ENCODE assay signal across 8 cellular contexts in genomic region chr3:52682016-52682415, GRCh38. TPM values are rescaled to one million over a fixed set of nuclear protein-coding genes. Genes with fewer than 3 reads are reported as not detected.
DNase-seq lines count a peak whose midpoint lies in the region; ATAC-seq and TF ChIP-seq lines count a peak whose summit lies in the region.

No MANE protein-coding gene starts in this region.

- peaks cover 18% of the 10 kb centered on the region for H3K36me3 Mint-ChIP-seq in neural progenitor cell

- no peak overlapping the region for H2AFZ ChIP-seq in SK-N-SH (ENCODE audit: low read depth)
- H2AFZ ChIP-seq in neural progenitor cell (replicated peaks): no peak overlapping the region

- peaks cover 38% of the 10 kb centered on the region in 2 experiments for H3K36me3 ChIP-seq in SK-N-SH (replicated peaks in 1 of 2; ENCODE audit: control insufficient read depth in 1 of 2, insufficient read depth in 2 of 2, low read length in 1 of 2)
- H3K36me3 ChIP-seq in neural progenitor cell: peaks cover 13% of the 10 kb centered on the region

- TF ChIP-seq EP300 in SK-N-SH (IDR thresholded peaks at IDR 0.05; ENCODE audit: borderline replicate concordance in 1 of 2, low read depth in 1 of 2, low read length in 1 of 2): no peak

- DNase-seq in stimulated activated naive CD4-positive, alpha-beta T cell treated with Interleukin-2 at 50 U/mL for 16 hours (lab: John Stamatoyannopoulos, UW): peak; percentile 34
- no peak for DNase-seq in stimulated activated naive CD4-positive, alpha-beta T cell (lab: John Stamatoyannopoulos, UW)
- peak; percentile 30 for DNase-seq in SK-N-SH
- no peak for DNase-seq in epithelial cell of prostate (ENCODE audit: low read depth, low spot score)
- peak; percentile 27 for DNase-seq in neural progenitor cell (ENCODE audit: low spot score)
- no peak for DNase-seq in NCI-H774 (lab: John Stamatoyannopoulos, UW)
- DNase-seq in NCI-H2107 (lab: John Stamatoyannopoulos, UW): no peak

- H3K27me3 ChIP-seq in SK-N-SH (ENCODE audit: insufficient read depth): no peaks in the 10 kb centered on the region
- no peaks in the 10 kb centered on the region for H3K27me3 ChIP-seq in neural progenitor cell

- H3K4me1 ChIP-seq in SK-N-SH (ENCODE audit: control insufficient read depth in 1 of 2, insufficient read depth in 2 of 2, low read depth in 1 of 2, low read length in 1 of 2) (peaks cover 0 to 8% of the 10 kb centered on the region in 2 experiments; a peak in 2 of 4 replicates), neural progenitor cell (peaks cover 12% of the 10 kb centered on the region)

- H3K79me2 ChIP-seq in SK-N-SH (ENCODE audit: insufficient read depth) (peaks cover 93% of the 10 kb centered on the region), neural progenitor cell (ENCODE audit: low read depth) (peaks cover 76% of the 10 kb centered on the region)

- H3K9me3 ChIP-seq in SK-N-SH: no peaks in the 10 kb centered on the region
- H3K9me3 ChIP-seq in neural progenitor cell (ENCODE audit: low read depth): no peaks in the 10 kb centered on the region

- POLR2A ChIA-PET in SK-N-SH (lab: Yijun Ruan, JAX): no interaction called here

- H3K9ac ChIP-seq in SK-N-SH: 0 out of 2 replicates have a peak overlapping the region, but pooled peaks have one; percentile 3
- H3K9ac ChIP-seq in neural progenitor cell: no peak overlapping the region

- H3K9me2 ChIP-seq in SK-N-SH: no peaks in the 10 kb centered on the region

- H3K9me3 Mint-ChIP-seq in neural progenitor cell: no peaks in the 10 kb centered on the region

- H4K20me1 ChIP-seq in SK-N-SH (ENCODE audit: insufficient read depth) (no peaks in the 10 kb centered on the region), neural progenitor cell (ENCODE audit: low read depth) (peaks cover 9% of the 10 kb centered on the region)

- peak overlapping the region; percentile 11 to 50; a peak in 3 of 4 replicates for H3K27ac ChIP-seq in SK-N-SH (ENCODE audit: low read depth in 2 of 2, low read length in 1 of 2)
- H3K27ac ChIP-seq in epithelial cell of prostate: peak overlapping the region; percentile 24
- H3K27ac ChIP-seq in neural progenitor cell: no peak overlapping the region

- peak; percentile 54 for TF ChIP-seq RAD21 in SK-N-SH (IDR thresholded peaks at IDR 0.05; ENCODE audit: low read length)

- no peak overlapping the region for H3K4me2 ChIP-seq in SK-N-SH
- H3K4me2 ChIP-seq in neural progenitor cell: no peak overlapping the region

- no peak for ATAC-seq in HG02759 (IDR thresholded peaks at IDR 0.05; ENCODE audit: unreplicated experiment)

- no peak overlapping the region for H3K4me3 Mint-ChIP-seq in neural progenitor cell

- H3K4me3 ChIP-seq in SK-N-SH (ENCODE audit: low read depth in 2 of 2, low read length in 1 of 2) (no peak overlapping the region), neural progenitor cell (no peak overlapping the region)

- TF ChIP-seq CTCF in SK-N-SH (IDR thresholded peaks at IDR 0.05) (peak; percentile 48), neural progenitor cell (IDR thresholded peaks at IDR 0.05) (no peak)

- peak overlapping the region; percentile 21 for H3K27ac Mint-ChIP-seq in neural progenitor cell

- peaks cover 29% of the 10 kb centered on the region for H3K4me1 Mint-ChIP-seq in neural progenitor cell

- H3K27me3 Mint-ChIP-seq in neural progenitor cell (ENCODE audit: insufficient read depth, low read depth): peaks cover 2% of the 10 kb centered on the region

- H3F3A ChIP-seq in SK-N-SH (replicated peaks; ENCODE audit: insufficient read depth) (peaks cover 5% of the 10 kb centered on the region), neural progenitor cell (ENCODE audit: low read depth) (peaks cover 4% of the 10 kb centered on the region)

- CTCF ChIA-PET in SK-N-SH (lab: Yijun Ruan, JAX): interaction anchor here (0.8 to 1.1 kb wide), 2 partner anchors 146 to 210 kb away, joined by 3 to 8 read pairs; no protein-coding TSS in a partner anchor

TF ChIP-seq in SK-N-SH, 30 proteins besides CTCF, POLR2A, EP300 and RAD21:
- TF ChIP-seq TCF12 (IDR thresholded peaks at IDR 0.05) (no peak), CHD2 (IDR thresholded peaks at IDR 0.05; ENCODE audit: low read length, partially characterized antibody) (peak; percentile 17), SMC3 (IDR thresholded peaks at IDR 0.05; ENCODE audit: low read depth, low read length) (peak; percentile 30; the same call in 1 of the 2 replicates), FOXJ3 (CRISPR knock-in tag; IDR thresholded peaks at IDR 0.05) (no peak), SIN3A (IDR thresholded peaks at IDR 0.05; ENCODE audit: borderline replicate concordance, low read depth, low read length) (0 out of 2 replicates have a peak, but pooled peaks have one; percentile 42), TAF1 (IDR thresholded peaks at IDR 0.05; ENCODE audit: borderline replicate concordance, low read depth, low read length) (no peak), NFIC (IDR thresholded peaks at IDR 0.05; ENCODE audit: borderline replicate concordance) (no peak; the same call in 1 of the 2 replicates), GATA2 (CRISPR knock-in tag; IDR thresholded peaks at IDR 0.05) (no peak), MAX (IDR thresholded peaks at IDR 0.05; ENCODE audit: low read depth) (peak; percentile 60; the same call in 1 of the 2 replicates), MXI1 (IDR thresholded peaks at IDR 0.05; ENCODE audit: low read depth, low read length) (peak; percentile 88)

RNA-seq across cellular contexts. Expression of gene PBRM1, which starts 3.7 kb away (rescaled TPM):
- 14.0 and 14.3 TPM in 2 replicates for polyA plus RNA-seq in SK-N-SH (2012; rRNA removed)
- polyA plus RNA-seq in SK-N-SH (2012; cell fraction: cytosol; rRNA removed): 13.5 and 14.0 TPM in 2 replicates
- polyA plus RNA-seq in SK-N-SH (2012; cell fraction: nucleus; rRNA removed): 14.1 and 19.1 TPM in 2 replicates
- total RNA-seq in neural progenitor cell (ENCODE audit: low replicate concordance): 88.6 and 116 TPM in 2 replicates

RNA-seq across cellular contexts. Expression of gene GNL3, which starts 3.8 kb away (rescaled TPM):
- 55.0 and 77.0 TPM in 2 replicates for polyA plus RNA-seq in SK-N-SH (2012; rRNA removed)
- 58.5 and 71.5 TPM in 2 replicates for polyA plus RNA-seq in SK-N-SH (2012; cell fraction: cytosol; rRNA removed)
- 107 and 224 TPM in 2 replicates for polyA plus RNA-seq in SK-N-SH (2012; cell fraction: nucleus; rRNA removed)
- total RNA-seq in neural progenitor cell (ENCODE audit: low replicate concordance): 113 and 169 TPM in 2 replicates

RNA-seq across cellular contexts. Expression of gene GLT8D1, which starts 23.6 kb away (rescaled TPM):
- 102 and 135 TPM in 2 replicates for polyA plus RNA-seq in SK-N-SH (2012; rRNA removed)
- polyA plus RNA-seq in SK-N-SH (2012; cell fraction: cytosol; rRNA removed): 117 and 120 TPM in 2 replicates
- polyA plus RNA-seq in SK-N-SH (2012; cell fraction: nucleus; rRNA removed): 140 and 196 TPM in 2 replicates
- 76.3 and 88.0 TPM in 2 replicates for total RNA-seq in neural progenitor cell (ENCODE audit: low replicate concordance)

RNA-seq across cellular contexts. Expression of gene SPCS1, which starts 23.9 kb away (rescaled TPM):
- 191 and 198 TPM in 2 replicates for polyA plus RNA-seq in SK-N-SH (2012; rRNA removed)
- 226 and 248 TPM in 2 replicates for polyA plus RNA-seq in SK-N-SH (2012; cell fraction: cytosol; rRNA removed)
- 34.2 and 53.4 TPM in 2 replicates for polyA plus RNA-seq in SK-N-SH (2012; cell fraction: nucleus; rRNA removed)
- total RNA-seq in neural progenitor cell (ENCODE audit: low replicate concordance): 142 and 162 TPM in 2 replicates

Comparison
In these comparisons a context has a peak if more than half of its experiments do, and no peak if none do; other contexts are left out.
1. DNase-seq: peak in stimulated activated naive CD4-positive, alpha-beta T cell treated with Interleukin-2 at 50 U/mL for 16 hours (single experiment), SK-N-SH (single experiment) and neural progenitor cell (single experiment); none in stimulated activated naive CD4-positive, alpha-beta T cell (0 of 6), epithelial cell of prostate (single experiment), NCI-H774 (single experiment) and NCI-H2107 (single experiment).